In genomic region chr2:179253226-179253625, GRCh38 we compare ENCODE assay signal across 13 cellular contexts.
A peak's percentile ranks its signal among the peaks of the same experiment; 100 is the strongest.
DNase-seq lines count a peak whose midpoint lies in the region; ATAC-seq lines count a peak whose summit lies in the region.
"Had no signal": no experiment of that assay in that cellular context is flagged by ENCODE, and none has a peak within 500 bp of the region (broad histone marks: within the 10 kb centered on the region; RNA-seq: fewer than 3 reads in every experiment).

No MANE protein-coding gene starts in this region.

- peak; percentile 70 for ATAC-seq in GM18868 (IDR thresholded peaks at IDR 0.05; ENCODE audit: unreplicated experiment)
- ATAC-seq in GM21717 (IDR thresholded peaks at IDR 0.05; ENCODE audit: unreplicated experiment) = peak; percentile 79
- peak; percentile 65 for ATAC-seq in HG03378 (IDR thresholded peaks at IDR 0.05; ENCODE audit: unreplicated experiment)
- ATAC-seq: HCT116 had no signal

- DNase-seq in fibroblast of peridontal ligament (ENCODE audit: extremely low read depth) (peak; percentile 28), superior temporal gyrus (ENCODE audit: extremely low spot score) (no peak), MV-4-11 (lab: John Stamatoyannopoulos, UW) (no peak)
- no peak for DNase-seq in NK-92 treated with Interleukin-12 subunit alpha and Interleukin-12 subunit beta, amount 100 ng/mL, for 24 hours (lab: John Stamatoyannopoulos, UW)
- no peak for DNase-seq in activated effector memory CD4-positive, alpha-beta T cell treated with Interleukin-2 at 50 U/mL for 16 hours
- DNase-seq: activated naive CD4-positive, alpha-beta T cell treated with Interleukin-2 at 50 U/mL for 16 hours; DMS79; NCI-H187 treated with DMSO at 0.1 percent for 48 hours; right lobe of liver had no signal
